Comparison of ENCODE assay signal across 1 cellular context in genomic region chr1:201941420-201942128, GRCh38.
TF ChIP-seq lines count a peak whose summit lies in the region.

No MANE protein-coding gene starts in this region.

TF ChIP-seq in H1, 55 proteins besides CTCF, POLR2A, EP300 and RAD21:
- 0 out of 2 replicates have a peak, but pooled peaks have one; percentile 31 for TF ChIP-seq SP1 (IDR thresholded peaks at IDR 0.05; ENCODE audit: low read depth, low read length)
- TF ChIP-seq PHF8 (conservative IDR thresholded peaks at IDR 0.05; ENCODE audit: low read depth, low read length): peak; percentile 65; the same call in 1 of the 2 replicates
- peak; percentile 98 for TF ChIP-seq ASH2L (IDR thresholded peaks at IDR 0.05; ENCODE audit: low read length)
- peak; percentile 34 for TF ChIP-seq TAF7 (optimal IDR thresholded peaks at IDR 0.05; ENCODE audit: borderline replicate concordance, low read depth, low read length)
- TF ChIP-seq SIRT6 (IDR thresholded peaks at IDR 0.05; ENCODE audit: low read length): no peak
- no peak for TF ChIP-seq ATF3 (IDR thresholded peaks at IDR 0.05; ENCODE audit: insufficient read depth, low read depth, low read length)
- TF ChIP-seq FOSL1 (IDR thresholded peaks at IDR 0.05; ENCODE audit: insufficient read depth, low read depth, low read length): no peak
- TF ChIP-seq ATF2 (IDR thresholded peaks at IDR 0.05; ENCODE audit: low read length): 0 out of 2 replicates have a peak, but pooled peaks have one; percentile 46
- 0 out of 2 replicates have a peak, but pooled peaks have one; percentile 39 for TF ChIP-seq EGR1 (IDR thresholded peaks at IDR 0.05; ENCODE audit: borderline replicate concordance, low read depth, low read length)
- no peak for TF ChIP-seq CTBP2 (IDR thresholded peaks at IDR 0.05; ENCODE audit: borderline replicate concordance, insufficient read depth, insufficient read length, low read length)
- peak in 1 of 2 experiments; percentile 49; a peak in 1 of 4 replicates for TF ChIP-seq SIN3A (conservative IDR thresholded peaks at IDR 0.05 in 1 of 2, IDR thresholded peaks at IDR 0.05 in 1 of 2; ENCODE audit: low read depth in 1 of 2, low read length in 2 of 2)
- no peak; the same call in 1 of the 2 replicates for TF ChIP-seq GABPA (IDR thresholded peaks at IDR 0.05; ENCODE audit: borderline replicate concordance, insufficient read depth, low read length)
- peak; percentile 48; the same call in 1 of the 2 replicates for TF ChIP-seq POLR2AphosphoS5 (IDR thresholded peaks at IDR 0.05; ENCODE audit: low read depth, low read length)
- TF ChIP-seq TBP (IDR thresholded peaks at IDR 0.05; ENCODE audit: low read depth, low read length): peak; percentile 71
- 0 out of 2 replicates have a peak, but pooled peaks have one; percentile 8 for TF ChIP-seq SIX5 (IDR thresholded peaks at IDR 0.05; ENCODE audit: low read depth, low read length)
- TF ChIP-seq RXRA (IDR thresholded peaks at IDR 0.05; ENCODE audit: insufficient read depth, low read depth, low read length): no peak
- TF ChIP-seq TAF1 (IDR thresholded peaks at IDR 0.05; ENCODE audit: low read depth, low read length): peak; percentile 48
- TF ChIP-seq TEAD4 (IDR thresholded peaks at IDR 0.05; ENCODE audit: low read depth, low read length): no peak; the same call in 1 of the 2 replicates
- TF ChIP-seq SRF (IDR thresholded peaks at IDR 0.05; ENCODE audit: low read depth, low read length): no peak
- peak; percentile 73 for TF ChIP-seq RBBP5 (IDR thresholded peaks at IDR 0.05; ENCODE audit: borderline replicate concordance, low read depth, low read length)
